Comparison of ENCODE assay signal across 1 cellular context in genomic region chr17:38620551-38621277, GRCh38.
TF ChIP-seq lines count a peak whose summit lies in the region.

No MANE protein-coding gene starts in this region.

TF ChIP-seq in HepG2, 621 proteins besides CTCF, POLR2A, EP300 and RAD21 (continued from another document and continues in another):
- TF ChIP-seq ZNF7 (CRISPR knock-in tag; IDR thresholded peaks at IDR 0.05): peak; percentile 44; the same call in 1 of the 2 replicates
- TF ChIP-seq ZNF609 (CRISPR knock-in tag; IDR thresholded peaks at IDR 0.05; ENCODE audit: borderline replicate concordance): peak; percentile 93
- TF ChIP-seq, protein P1, sequence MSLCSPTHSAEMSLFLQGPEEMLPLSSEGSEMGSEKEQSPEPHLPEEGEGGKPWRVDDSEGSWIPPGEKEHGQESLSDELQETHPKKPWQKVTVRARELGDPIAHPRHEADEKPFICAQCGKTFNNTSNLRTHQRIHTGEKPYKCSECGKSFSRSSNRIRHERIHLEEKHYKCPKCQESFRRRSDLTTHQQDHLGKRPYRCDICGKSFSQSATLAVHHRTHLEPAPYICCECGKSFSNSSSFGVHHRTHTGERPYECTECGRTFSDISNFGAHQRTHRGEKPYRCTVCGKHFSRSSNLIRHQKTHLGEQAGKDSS (CRISPR knock-in tag; IDR thresholded peaks at IDR 0.05; ENCODE audit: borderline replicate concordance, low read depth): peak; percentile 79; the same call in 1 of the 2 replicates
- TF ChIP-seq SMAD3 (CRISPR knock-in tag; IDR thresholded peaks at IDR 0.05): peak; percentile 99; the same call in 1 of the 2 replicates
- peak; percentile 59 for TF ChIP-seq CBX1 (IDR thresholded peaks at IDR 0.05; ENCODE audit: low read depth)
- 0 out of 2 replicates have a peak, but pooled peaks have one; percentile 15 for TF ChIP-seq ARNT2 (CRISPR knock-in tag; IDR thresholded peaks at IDR 0.05; ENCODE audit: low read depth)
- TF ChIP-seq KLF11 (CRISPR knock-in tag; IDR thresholded peaks at IDR 0.05): peak; percentile 88; the same call in 1 of the 2 replicates
- TF ChIP-seq BHLHE40 (IDR thresholded peaks at IDR 0.05; ENCODE audit: low read length): peak; percentile 77
- no peak for TF ChIP-seq ZNF781 (CRISPR knock-in tag; IDR thresholded peaks at IDR 0.05; ENCODE audit: borderline replicate concordance, not compliant biosample characterization)
- TF ChIP-seq, protein P2, sequence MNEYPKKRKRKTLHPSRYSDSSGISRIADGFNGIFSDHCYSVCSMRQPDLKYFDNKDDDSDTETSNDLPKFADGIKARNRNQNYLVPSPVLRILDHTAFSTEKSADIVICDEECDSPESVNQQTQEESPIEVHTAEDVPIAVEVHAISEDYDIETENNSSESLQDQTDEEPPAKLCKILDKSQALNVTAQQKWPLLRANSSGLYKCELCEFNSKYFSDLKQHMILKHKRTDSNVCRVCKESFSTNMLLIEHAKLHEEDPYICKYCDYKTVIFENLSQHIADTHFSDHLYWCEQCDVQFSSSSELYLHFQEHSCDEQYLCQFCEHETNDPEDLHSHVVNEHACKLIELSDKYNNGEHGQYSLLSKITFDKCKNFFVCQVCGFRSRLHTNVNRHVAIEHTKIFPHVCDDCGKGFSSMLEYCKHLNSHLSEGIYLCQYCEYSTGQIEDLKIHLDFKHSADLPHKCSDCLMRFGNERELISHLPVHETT (CRISPR knock-in tag; conservative IDR thresholded peaks at IDR 0.05): peak; percentile 87
- peak; percentile 88 for TF ChIP-seq NFIC (IDR thresholded peaks at IDR 0.05; ENCODE audit: low read length)
- TF ChIP-seq ELF4 (CRISPR knock-in tag; IDR thresholded peaks at IDR 0.05; ENCODE audit: borderline replicate concordance): 0 out of 2 replicates have a peak, but pooled peaks have one; percentile 54
- no peak for TF ChIP-seq ZUFSP (CRISPR knock-in tag; IDR thresholded peaks at IDR 0.05; ENCODE audit: borderline replicate concordance)
- TF ChIP-seq DNMT3B (CRISPR knock-in tag; conservative IDR thresholded peaks at IDR 0.05): no peak
- TF ChIP-seq REL (CRISPR knock-in tag; conservative IDR thresholded peaks at IDR 0.05): no peak
- TF ChIP-seq ZNF264 (CRISPR knock-in tag; IDR thresholded peaks at IDR 0.05): peak; percentile 62
- no peak for TF ChIP-seq HDAC6 (IDR thresholded peaks at IDR 0.05; ENCODE audit: low read depth, low read length)
- peak; percentile 77; the same call in 1 of the 2 replicates for TF ChIP-seq YEATS2 (CRISPR knock-in tag; IDR thresholded peaks at IDR 0.05; ENCODE audit: borderline replicate concordance)
- TF ChIP-seq ZNF441 (CRISPR knock-in tag; IDR thresholded peaks at IDR 0.05; ENCODE audit: borderline replicate concordance): no peak; the same call in 1 of the 2 replicates
- TF ChIP-seq ZEB1 (IDR thresholded peaks at IDR 0.05; ENCODE audit: insufficient replicate concordance, low read depth): no peak
- peak; percentile 86; the same call in 1 of the 2 replicates for TF ChIP-seq ZNF292 (CRISPR knock-in tag; IDR thresholded peaks at IDR 0.05; ENCODE audit: borderline replicate concordance, low read depth)
- TF ChIP-seq SOX6 (IDR thresholded peaks at IDR 0.05): no peak
- peak; percentile 95 for TF ChIP-seq SOX6 (CRISPR knock-in tag; IDR thresholded peaks at IDR 0.05)
- peak; percentile 92 for TF ChIP-seq CREM (IDR thresholded peaks at IDR 0.05)
- no peak for TF ChIP-seq CREM (CRISPR knock-in tag; IDR thresholded peaks at IDR 0.05)
- TF ChIP-seq, protein P3, sequence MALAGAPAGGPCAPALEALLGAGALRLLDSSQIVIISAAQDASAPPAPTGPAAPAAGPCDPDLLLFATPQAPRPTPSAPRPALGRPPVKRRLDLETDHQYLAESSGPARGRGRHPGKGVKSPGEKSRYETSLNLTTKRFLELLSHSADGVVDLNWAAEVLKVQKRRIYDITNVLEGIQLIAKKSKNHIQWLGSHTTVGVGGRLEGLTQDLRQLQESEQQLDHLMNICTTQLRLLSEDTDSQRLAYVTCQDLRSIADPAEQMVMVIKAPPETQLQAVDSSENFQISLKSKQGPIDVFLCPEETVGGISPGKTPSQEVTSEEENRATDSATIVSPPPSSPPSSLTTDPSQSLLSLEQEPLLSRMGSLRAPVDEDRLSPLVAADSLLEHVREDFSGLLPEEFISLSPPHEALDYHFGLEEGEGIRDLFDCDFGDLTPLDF (CRISPR knock-in tag; IDR thresholded peaks at IDR 0.05): no peak
- no peak for TF ChIP-seq NFE2L2 (IDR thresholded peaks at IDR 0.05; ENCODE audit: low read length)
- TF ChIP-seq ZFP82 (CRISPR knock-in tag; IDR thresholded peaks at IDR 0.05; ENCODE audit: borderline replicate concordance): no peak
- TF ChIP-seq ZNF784 (CRISPR knock-in tag; IDR thresholded peaks at IDR 0.05; ENCODE audit: borderline replicate concordance): no peak
- TF ChIP-seq ZNF382 (CRISPR knock-in tag; IDR thresholded peaks at IDR 0.05; ENCODE audit: borderline replicate concordance): no peak
- TF ChIP-seq SIX1 (CRISPR knock-in tag; IDR thresholded peaks at IDR 0.05; ENCODE audit: borderline replicate concordance): peak; percentile 94
- TF ChIP-seq GABPB1 (CRISPR knock-in tag; IDR thresholded peaks at IDR 0.05): peak; percentile 52; the same call in 1 of the 2 replicates
- peak; percentile 78; the same call in 1 of the 2 replicates for TF ChIP-seq BRD4 (CRISPR knock-in tag; IDR thresholded peaks at IDR 0.05)
- peak; percentile 95 for TF ChIP-seq ELF3 (CRISPR knock-in tag; IDR thresholded peaks at IDR 0.05)
- TF ChIP-seq FUBP1 (CRISPR knock-in tag; IDR thresholded peaks at IDR 0.05; ENCODE audit: borderline replicate concordance): peak; percentile 46; the same call in 1 of the 2 replicates
- no peak for TF ChIP-seq ZMAT5 (CRISPR knock-in tag; IDR thresholded peaks at IDR 0.05; ENCODE audit: borderline replicate concordance, low read depth)
- no peak; the same call in 1 of the 2 replicates for TF ChIP-seq ZNF460 (CRISPR knock-in tag; IDR thresholded peaks at IDR 0.05; ENCODE audit: borderline replicate concordance)
- peak; percentile 96 for TF ChIP-seq MED13 (CRISPR knock-in tag; IDR thresholded peaks at IDR 0.05)
- TF ChIP-seq POLR2AphosphoS2 (IDR thresholded peaks at IDR 0.05; ENCODE audit: low read depth, low read length): no peak
- TF ChIP-seq, protein P4, sequence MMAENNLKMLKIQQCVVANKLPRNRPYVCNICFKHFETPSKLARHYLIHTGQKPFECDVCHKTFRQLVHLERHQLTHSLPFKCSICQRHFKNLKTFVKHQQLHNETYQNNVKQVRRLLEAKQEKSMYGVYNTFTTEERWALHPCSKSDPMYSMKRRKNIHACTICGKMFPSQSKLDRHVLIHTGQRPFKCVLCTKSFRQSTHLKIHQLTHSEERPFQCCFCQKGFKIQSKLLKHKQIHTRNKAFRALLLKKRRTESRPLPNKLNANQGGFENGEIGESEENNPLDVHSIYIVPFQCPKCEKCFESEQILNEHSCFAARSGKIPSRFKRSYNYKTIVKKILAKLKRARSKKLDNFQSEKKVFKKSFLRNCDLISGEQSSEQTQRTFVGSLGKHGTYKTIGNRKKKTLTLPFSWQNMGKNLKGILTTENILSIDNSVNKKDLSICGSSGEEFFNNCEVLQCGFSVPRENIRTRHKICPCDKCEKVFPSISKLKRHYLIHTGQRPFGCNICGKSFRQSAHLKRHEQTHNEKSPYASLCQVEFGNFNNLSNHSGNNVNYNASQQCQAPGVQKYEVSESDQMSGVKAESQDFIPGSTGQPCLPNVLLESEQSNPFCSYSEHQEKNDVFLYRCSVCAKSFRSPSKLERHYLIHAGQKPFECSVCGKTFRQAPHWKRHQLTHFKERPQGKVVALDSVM (CRISPR knock-in tag; IDR thresholded peaks at IDR 0.05): peak; percentile 84
- TF ChIP-seq ZNF839 (CRISPR knock-in tag; IDR thresholded peaks at IDR 0.05; ENCODE audit: borderline replicate concordance): 0 out of 2 replicates have a peak, but pooled peaks have one; percentile 58
- no peak for TF ChIP-seq ZNF337 (CRISPR knock-in tag; IDR thresholded peaks at IDR 0.05; ENCODE audit: borderline replicate concordance, low read depth)
- no peak for TF ChIP-seq NFIB (CRISPR knock-in tag; IDR thresholded peaks at IDR 0.05; ENCODE audit: borderline replicate concordance)
- no peak for TF ChIP-seq ZNF138 (CRISPR knock-in tag; IDR thresholded peaks at IDR 0.05; ENCODE audit: low read depth)
- peak; percentile 72; the same call in 1 of the 2 replicates for TF ChIP-seq GZF1 (CRISPR knock-in tag; IDR thresholded peaks at IDR 0.05)
- TF ChIP-seq ISX (CRISPR knock-in tag; conservative IDR thresholded peaks at IDR 0.05): no peak
- peak; percentile 91 for TF ChIP-seq NR2F2 (IDR thresholded peaks at IDR 0.05; ENCODE audit: borderline replicate concordance, low read depth)
- TF ChIP-seq ZNF616 (CRISPR knock-in tag; IDR thresholded peaks at IDR 0.05; ENCODE audit: low read depth): no peak
- TF ChIP-seq ZNF33A (CRISPR knock-in tag; IDR thresholded peaks at IDR 0.05; ENCODE audit: borderline replicate concordance): no peak
- peak; percentile 20; the same call in 1 of the 2 replicates for TF ChIP-seq ZNF619 (CRISPR knock-in tag; IDR thresholded peaks at IDR 0.05)
- TF ChIP-seq ZSCAN12 (CRISPR knock-in tag; IDR thresholded peaks at IDR 0.05): no peak
- no peak for TF ChIP-seq RNF2 (conservative IDR thresholded peaks at IDR 0.05; ENCODE audit: low read depth)
- TF ChIP-seq ZFP62 (CRISPR knock-in tag; IDR thresholded peaks at IDR 0.05): no peak
